ENCODE assay signal across 34 cellular contexts in genomic region chr6:66086532-66086931, GRCh38.
"Had no signal": no experiment of that assay in that cellular context is flagged by ENCODE, and none has a peak within 500 bp of the region (broad histone marks: within the 10 kb centered on the region; RNA-seq: fewer than 3 reads in every experiment).

No MANE protein-coding gene starts in this region.

- DNase-seq: activated effector memory CD4-positive, alpha-beta T cell treated with anti-CD3 and anti-CD28 coated beads, Interleukin-2, amount 50 U/mL, for 16 hours; activated effector memory CD4-positive, alpha-beta T cell treated with Interleukin-2 at 50 U/mL for 16 hours; activated gamma-delta T cell; activated gamma-delta T cell treated with Interleukin-2 at 50 U/mL for 16 hours; activated naive CD4-positive, alpha-beta T cell; activated naive CD4-positive, alpha-beta T cell treated with anti-CD3 and anti-CD28 coated beads for 36 hours; activated naive CD4-positive, alpha-beta T cell treated with anti-CD3 and anti-CD28 coated beads, Interleukin-2, amount 10 ng/mL, durations not matched to agents 7 days and 5 days; activated naive CD4-positive, alpha-beta T cell treated with anti-CD3 and anti-CD28 coated beads, Interleukin-2, amount 50 U/mL, for 16 hours; activated naive CD4-positive, alpha-beta T cell treated with Interleukin-2 at 50 U/mL for 16 hours; activated naive CD8-positive, alpha-beta T cell treated with anti-CD3 and anti-CD28 coated beads for 36 hours; activated naive CD8-positive, alpha-beta T cell treated with anti-CD3 and anti-CD28 coated beads, Interleukin-2, amount 10 ng/mL, durations not matched to agents 7 days and 5 days; activated naive CD8-positive, alpha-beta T cell treated with anti-CD3 and anti-CD28 coated beads, Interleukin-2, amount 50 U/mL, for 24 hours; activated T-cell treated with anti-CD3 and anti-CD28 coated beads, Interleukin-2, amount 50 U/mL, for 1 hour; activated T-cell treated with anti-CD3 and anti-CD28 coated beads, Interleukin-2, amount 50 U/mL, for 24 hours; activated T-cell treated with anti-CD3 and anti-CD28 coated beads, Interleukin-2, amount 50 U/mL, for 4 hours; activated T-cell treated with anti-CD3 and anti-CD28 coated beads, Interleukin-2, amount 50 U/mL, for 48 hours; activated T-cell treated with anti-CD3 and anti-CD28 coated beads, Interleukin-2, amount 50 U/mL, for 72 hours; adrenal gland; amniotic stem cell; amygdala; anterior cingulate cortex; aorta; body of pancreas; brain microvascular endothelial cell; caudate nucleus; central memory CD4-positive, alpha-beta T cell; cerebellar nuclear complex had no signal

- ATAC-seq: activated naive CD4-positive, alpha-beta T cell treated with anti-CD3 and anti-CD28 coated beads, Interleukin-2, amount 50 U/mL, for 72 hours; activated naive CD8-positive, alpha-beta T cell treated with anti-CD3 and anti-CD28 coated beads, Interleukin-2, amount 50 U/mL, for 24 hours; activated T-cell treated with anti-CD3 and anti-CD28 coated beads, Interleukin-2, amount 50 U/mL, for 4 hours; activated T-cell treated with anti-CD3 and anti-CD28 coated beads, Interleukin-2, amount 50 U/mL, for 72 hours; activated T-helper 17 cell treated with anti-CD3 and anti-CD28 coated beads, Interleukin-2, amount 50 U/mL, for 72 hours; body of pancreas had no signal

- FAIRE-seq: astrocyte, bronchial epithelial cell had no signal

- H3K4me1 ChIP-seq: adrenal gland, ascending aorta, body of pancreas, breast epithelium had no signal

- H3K36me3 ChIP-seq: adrenal gland, ascending aorta, brain microvascular endothelial cell, breast epithelium, cardiac muscle cell had no signal

- H3K27me3 ChIP-seq: adrenal gland, ascending aorta, body of pancreas, brain microvascular endothelial cell, breast epithelium, cardiac muscle cell had no signal

- H3K4me3 ChIP-seq: ascending aorta, body of pancreas, breast epithelium, cardiac muscle cell had no signal

- H3K27ac ChIP-seq: adrenal gland, ascending aorta, body of pancreas, brain microvascular endothelial cell, breast epithelium, cardiac muscle cell had no signal
